Comparison of ENCODE assay signal across 8 cellular contexts in genomic region chr4:4859010-4859798, GRCh38. TPM values are rescaled to one million over a fixed set of nuclear protein-coding genes. Genes with fewer than 3 reads are reported as not detected.
DNase-seq lines count a peak whose midpoint lies in the region; ATAC-seq and TF ChIP-seq lines count a peak whose summit lies in the region.

MSX1 (plus strand) TSS chr4:4859665; CDS start chr4:4859900, 235 bp downstream.

- peak within 1 kb of the TSS; percentile 69 to 85 (median 79) for H3K4me3 ChIP-seq in fibroblast of lung (replicated peaks in 1 of 4; ENCODE audit: control extremely low read depth in 1 of 4, insufficient read depth in 1 of 4, low read depth in 3 of 4, low read length in 4 of 4)
- peak within 1 kb of the TSS; percentile 33 for H3K4me3 ChIP-seq in mucosa of stomach (ENCODE audit: low read length)

- H3K27me3 ChIP-seq in fibroblast of lung (ENCODE audit: control insufficient read depth, insufficient read depth, low read length) (peaks cover 17% of the 10 kb centered on the region), mucosa of stomach (ENCODE audit: control insufficient read depth, insufficient read depth, low read length) (peaks cover 92% of the 10 kb centered on the region)

- H3K4me1 ChIP-seq in fibroblast of lung (ENCODE audit: control insufficient read depth, extremely low read depth, insufficient read depth, low read length), result no peaks in the 10 kb centered on the region
- H3K4me1 ChIP-seq in mucosa of stomach (ENCODE audit: control insufficient read depth, insufficient read depth, low read length), result peaks cover 21% of the 10 kb centered on the region

- H3K79me2 ChIP-seq in fibroblast of lung (ENCODE audit: control insufficient read depth, insufficient read depth, low read length), result peaks cover 3% of the 10 kb centered on the region

- peak within 1 kb of the TSS; percentile 60 for H3K4me3 Mint-ChIP-seq in activated CD4-positive, alpha-beta memory T cell treated with anti-CD3 and anti-CD28 coated beads, Interleukin-2, amount 10 ng/mL, durations not matched to agents 7 days and 5 days

- CTCF ChIA-PET in activated CD4-positive, alpha-beta memory T cell treated with anti-CD3 and anti-CD28 coated beads, Interleukin-2, amount 10 ng/mL, durations not matched to agents 7 days and 5 days (lab: Charles Lee), result no interaction called here

- H3K27ac Mint-ChIP-seq in activated CD4-positive, alpha-beta memory T cell treated with anti-CD3 and anti-CD28 coated beads, Interleukin-2, amount 10 ng/mL, durations not matched to agents 7 days and 5 days, result peak within 1 kb of the TSS; percentile 61

- H3K9me3 ChIP-seq in fibroblast of lung (ENCODE audit: control insufficient read depth, insufficient read depth, low read depth, low read length), result no peaks in the 10 kb centered on the region
- H3K9me3 ChIP-seq in mucosa of stomach (ENCODE audit: control insufficient read depth, low read length), result peaks cover 5% of the 10 kb centered on the region

- POLR2A ChIA-PET in activated CD4-positive, alpha-beta memory T cell treated with anti-CD3 and anti-CD28 coated beads, Interleukin-2, amount 10 ng/mL, durations not matched to agents 7 days and 5 days (lab: Charles Lee), result no interaction called here

- H3K9ac ChIP-seq in fibroblast of lung (ENCODE audit: insufficient read depth, low read length) (peak within 1 kb of the TSS; percentile 70), mucosa of stomach (ENCODE audit: low read length) (peak within 1 kb of the TSS; percentile 13)

- H3K36me3 ChIP-seq in fibroblast of lung (ENCODE audit: control insufficient read depth, insufficient read depth, low read length) (peaks cover 9% of the 10 kb centered on the region), mucosa of stomach (ENCODE audit: control insufficient read depth, insufficient read depth, low read length) (no peaks in the 10 kb centered on the region)

- H2AFZ ChIP-seq in fibroblast of lung (ENCODE audit: low read length), result peak within 1 kb of the TSS; percentile 68

- peaks cover 17% of the 10 kb centered on the region for H3K4me1 Mint-ChIP-seq in activated CD4-positive, alpha-beta memory T cell treated with anti-CD3 and anti-CD28 coated beads, Interleukin-2, amount 10 ng/mL, durations not matched to agents 7 days and 5 days

- in situ Hi-C loops in GM13977 (cut with MboI; ENCODE audit: low pct_unique_long_range_greater_than_20kb, low sequenced_read_pairs, unreplicated experiment), result loop anchor here (10.0 kb wide), 1 partner anchor 364 kb away; no protein-coding TSS in a partner anchor

- H3K27me3 Mint-ChIP-seq in activated CD4-positive, alpha-beta memory T cell treated with anti-CD3 and anti-CD28 coated beads, Interleukin-2, amount 10 ng/mL, durations not matched to agents 7 days and 5 days, result peaks cover 80% of the 10 kb centered on the region

- no peaks in the 10 kb centered on the region for H4K20me1 ChIP-seq in fibroblast of lung (ENCODE audit: control insufficient read depth, extremely low read depth, insufficient read depth, low read length)

- DNase-seq in AG08396 (ENCODE audit: low spot score) (peak; percentile 98), GM13977 (ENCODE audit: low spot score) (peak; percentile 94), NCI-H2029 (lab: John Stamatoyannopoulos, UW) (peak; percentile 58), fibroblast of lung (ENCODE audit: low read depth in 2 of 2) (peak; percentile 69 to 84), stromal cell of bone marrow (ENCODE audit: low read depth) (peak; percentile 71)
- DNase-seq in activated CD4-positive, alpha-beta memory T cell treated with anti-CD3 and anti-CD28 coated beads, Interleukin-2, amount 10 ng/mL, durations not matched to agents 7 days and 5 days, result no peak

- H3K27ac ChIP-seq in fibroblast of lung (ENCODE audit: insufficient read depth, low read length), result peak within 1 kb of the TSS; percentile 54

- no peak for TF ChIP-seq CTCF in GM13977 (IDR thresholded peaks at IDR 0.05; ENCODE audit: extremely low read depth, insufficient read depth, missing control alignments)
- no peak for TF ChIP-seq CTCF in fibroblast of lung (conservative IDR thresholded peaks at IDR 0.05 in 1 of 2, IDR thresholded peaks at IDR 0.05 in 1 of 2; ENCODE audit: low read depth in 1 of 2, low read length in 2 of 2)

- ATAC-seq in HG02798 (IDR thresholded peaks at IDR 0.05; ENCODE audit: poor library complexity, unreplicated experiment), result peak; percentile 97

- peak within 1 kb of the TSS; percentile 98 for H3K4me2 ChIP-seq in fibroblast of lung (ENCODE audit: extremely low read depth, insufficient read depth, low read length)

- H3K36me3 Mint-ChIP-seq in activated CD4-positive, alpha-beta memory T cell treated with anti-CD3 and anti-CD28 coated beads, Interleukin-2, amount 10 ng/mL, durations not matched to agents 7 days and 5 days (ENCODE audit: low read depth), result peaks cover 11% of the 10 kb centered on the region

- no peaks in the 10 kb centered on the region for H3K9me3 Mint-ChIP-seq in activated CD4-positive, alpha-beta memory T cell treated with anti-CD3 and anti-CD28 coated beads, Interleukin-2, amount 10 ng/mL, durations not matched to agents 7 days and 5 days

RNA-seq across cellular contexts. Expression of gene MSX1, which starts in this region (rescaled TPM):
- not detected for total RNA-seq in activated CD4-positive, alpha-beta memory T cell treated with anti-CD3 and anti-CD28 coated beads, Interleukin-2, amount 10 ng/mL, durations not matched to agents 7 days and 5 days
- total RNA-seq in fibroblast of lung, result 1.3 and 2.1 TPM in 2 replicates
- 2.1 and 5.1 TPM in 2 replicates for polyA plus RNA-seq in fibroblast of lung
- polyA plus RNA-seq in fibroblast of lung (2012), result 2.5 and 8.2 TPM in 2 replicates
- polyA minus RNA-seq in fibroblast of lung (ENCODE audit: low replicate concordance), result 0.51 and 1.3 TPM in 2 replicates
